14 cellular contexts compared by ENCODE assay signal in the genomic region with DNA sequence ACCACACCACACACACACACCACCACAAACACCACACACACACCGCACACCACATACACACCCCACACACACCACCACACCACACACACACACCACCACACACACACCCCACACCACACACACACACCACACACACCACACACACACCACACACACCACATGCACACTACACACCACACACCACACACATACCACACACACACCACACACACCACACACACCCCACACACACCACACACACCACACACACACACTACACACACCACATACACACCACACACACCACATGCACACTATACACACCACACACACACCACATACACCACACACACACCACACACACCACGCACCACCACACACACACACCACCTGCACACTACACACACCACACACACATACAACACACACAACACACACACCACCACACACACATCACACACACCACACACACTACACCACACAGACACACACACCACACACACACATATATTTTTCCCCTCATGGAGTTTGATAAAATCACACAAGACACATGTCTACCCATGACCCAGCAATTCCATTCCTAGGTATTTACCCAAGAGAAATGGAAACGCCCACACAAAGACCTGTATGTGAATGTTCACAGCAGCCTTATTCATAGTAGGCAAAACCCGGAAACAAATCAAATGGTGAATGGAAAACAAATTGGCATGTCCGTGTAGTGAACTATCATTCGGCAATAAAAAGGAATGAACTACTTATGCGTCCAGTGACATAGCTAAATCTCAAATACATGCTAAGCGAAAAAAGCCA. TPM values are rescaled to one million over a fixed set of nuclear protein-coding genes. Genes with fewer than 3 reads are reported as not detected.
DNase-seq lines count a peak whose midpoint lies in the region; ATAC-seq and TF ChIP-seq lines count a peak whose summit lies in the region.
"Had no signal": no experiment of that assay in that cellular context is flagged by ENCODE, and none has a peak within 500 bp of the region (broad histone marks: within the 10 kb centered on the region; RNA-seq: fewer than 3 reads in every experiment).

No MANE protein-coding gene starts in this region.

- H3K18ac ChIP-seq in IMR-90 (ENCODE audit: low read depth, low read length), result no peak overlapping the region
- no peak overlapping the region for H3K18ac ChIP-seq in trophoblast cell (ENCODE audit: low read length)

- no peak for TF ChIP-seq CTCF in IMR-90 (conservative IDR thresholded peaks at IDR 0.05; ENCODE audit: low read depth, low read length)
- TF ChIP-seq CTCF in brain (conservative IDR thresholded peaks at IDR 0.05), result no peak
- no peak for TF ChIP-seq CTCF in suprapubic skin (IDR thresholded peaks at IDR 0.05)

- H3K4me2 ChIP-seq in IMR-90 (ENCODE audit: low read depth, low read length), result no peak overlapping the region
- H3K4me2 ChIP-seq in trophoblast cell (ENCODE audit: low read length), result no peak overlapping the region
- H3K4me2 ChIP-seq: A549 had no signal

- no peaks in the 10 kb centered on the region for H3K36me3 Mint-ChIP-seq in brain

- peaks cover 37% of the 10 kb centered on the region for H3K27me3 ChIP-seq in IMR-90 (ENCODE audit: control insufficient read depth, insufficient read depth, low read length)
- no peaks in the 10 kb centered on the region for H3K27me3 ChIP-seq in trophoblast cell (ENCODE audit: insufficient read depth, low read length)
- H3K27me3 ChIP-seq in suprapubic skin, result no peaks in the 10 kb centered on the region

- POLR2A ChIA-PET in IMR-90 (lab: Charles Lee; ENCODE audit: unreplicated experiment), result no interaction called here

- H3K9me1 ChIP-seq in IMR-90 (ENCODE audit: insufficient read depth, low read length), result no peaks in the 10 kb centered on the region

- H3K14ac ChIP-seq in IMR-90 (replicated peaks; ENCODE audit: low read depth, low read length) (no peak overlapping the region), trophoblast cell (ENCODE audit: low read length) (no peak overlapping the region)

- CTCF ChIA-PET in IMR-90 (lab: Yijun Ruan, JAX), result interaction anchor here (0.6 to 1.2 kb wide), 2 partner anchors 12 to 201 kb away, joined by 3 read pairs; no protein-coding TSS in a partner anchor

- no peak overlapping the region for H3K4ac ChIP-seq in IMR-90 (ENCODE audit: low read depth, low read length)
- no peak overlapping the region for H3K4ac ChIP-seq in trophoblast cell (ENCODE audit: low read depth, low read length)

- no peak overlapping the region for H2BK120ac ChIP-seq in IMR-90 (ENCODE audit: low read depth, low read length)
- H2BK120ac ChIP-seq in trophoblast cell (ENCODE audit: insufficient read depth, low read length, poor library complexity), result no peak overlapping the region

- no peak overlapping the region for H3K4me3 Mint-ChIP-seq in brain

- in situ Hi-C loops in IMR-90 (cut with MboI; ENCODE audit: low sequenced_read_pairs), result no loop called here

- H2AFZ ChIP-seq in IMR-90 (replicated peaks; ENCODE audit: low read length, poor library complexity) (no peak overlapping the region), trophoblast cell (ENCODE audit: insufficient read depth, low read length, poor library complexity) (no peak overlapping the region)

- no peak overlapping the region for H4K5ac ChIP-seq in IMR-90 (ENCODE audit: low read depth, low read length)

- no peaks in the 10 kb centered on the region for H4K20me1 ChIP-seq in IMR-90 (ENCODE audit: insufficient read depth, low read length)

- H3K4me1 Mint-ChIP-seq in brain, result peaks cover 22% of the 10 kb centered on the region

- H3K9ac ChIP-seq in IMR-90 (ENCODE audit: low read depth, low read length), result no peak overlapping the region
- no peak overlapping the region for H3K9ac ChIP-seq in trophoblast cell (ENCODE audit: low read length)

- H4K91ac ChIP-seq in IMR-90 (ENCODE audit: insufficient read depth, low read depth, low read length) (no peak overlapping the region), trophoblast cell (ENCODE audit: low read depth, low read length) (no peak overlapping the region)

- H3K79me1 ChIP-seq in IMR-90 (ENCODE audit: low read depth in 1 of 2, low read length in 2 of 2) (no peaks in the 10 kb centered on the region), trophoblast cell (ENCODE audit: low read length) (no peaks in the 10 kb centered on the region)

- TF ChIP-seq EP300 in suprapubic skin (IDR thresholded peaks at IDR 0.05), result no peak

- TF ChIP-seq POLR2A in IMR-90 (IDR thresholded peaks at IDR 0.05; ENCODE audit: low read depth, low read length) (no peak), suprapubic skin (IDR thresholded peaks at IDR 0.05) (no peak)

- H4K8ac ChIP-seq in IMR-90 (ENCODE audit: low read depth in 2 of 2, low read length in 2 of 2) (no peak overlapping the region), trophoblast cell (ENCODE audit: low read depth, low read length) (no peak overlapping the region)

- H4K12ac ChIP-seq in trophoblast cell (ENCODE audit: low read depth, low read length), result no peak overlapping the region

- no peak overlapping the region for H2AK9ac ChIP-seq in IMR-90 (replicated peaks; ENCODE audit: low read depth, low read length, poor library complexity)

- H3K4me1 ChIP-seq in IMR-90 (ENCODE audit: control insufficient read depth, insufficient read depth, low read length), result no peaks in the 10 kb centered on the region
- H3K4me1 ChIP-seq in trophoblast cell (ENCODE audit: control insufficient read depth in 1 of 2, insufficient read depth in 2 of 2, low read length in 2 of 2), result no peaks in the 10 kb centered on the region
- H3K4me1 ChIP-seq in suprapubic skin, result peaks cover 14% of the 10 kb centered on the region

- no peak overlapping the region for H2BK12ac ChIP-seq in trophoblast cell (ENCODE audit: low read length)

- intact Hi-C loops in IMR-90 (cut with micrococcal nuclease), result no loop called here

- H3K9me3 ChIP-seq in IMR-90 (ENCODE audit: control insufficient read depth, insufficient read depth, low read length), result no peaks in the 10 kb centered on the region
- peaks cover 7% of the 10 kb centered on the region for H3K9me3 ChIP-seq in trophoblast cell (ENCODE audit: insufficient read depth, low read depth, low read length)
- H3K9me3 ChIP-seq in suprapubic skin, result no peaks in the 10 kb centered on the region
- H3K9me3 ChIP-seq: A549, prostate gland had no signal

- H2BK15ac ChIP-seq in IMR-90 (ENCODE audit: low read depth, low read length), result no peak overlapping the region

- no peak overlapping the region for H2BK20ac ChIP-seq in IMR-90 (ENCODE audit: low read depth, low read length)

- H3K27me3 Mint-ChIP-seq in brain, result peaks cover 4% of the 10 kb centered on the region

- H3K27ac Mint-ChIP-seq in brain, result peak overlapping the region in 3 of 5 experiments; percentile 8 to 58 (median 10)

- no peaks in the 10 kb centered on the region for H3K9me3 Mint-ChIP-seq in brain

- H2AK5ac ChIP-seq in IMR-90 (ENCODE audit: low read depth, low read length) (no peak overlapping the region), trophoblast cell (ENCODE audit: low read length) (no peak overlapping the region)

- H3K36me3 ChIP-seq in IMR-90 (ENCODE audit: control insufficient read depth, insufficient read depth, low read length) (no peaks in the 10 kb centered on the region), trophoblast cell (ENCODE audit: control insufficient read depth in 1 of 2, insufficient read depth in 2 of 2, low read length in 2 of 2) (no peaks in the 10 kb centered on the region), suprapubic skin (no peaks in the 10 kb centered on the region)
- H3K36me3 ChIP-seq: prostate gland had no signal

- no peak overlapping the region for H3K23ac ChIP-seq in IMR-90 (ENCODE audit: low read depth, low read length)
- H3K23ac ChIP-seq in trophoblast cell (ENCODE audit: low read length), result peak overlapping the region; percentile 18

- dilution Hi-C loops in IMR-90 (cut with HindIII; ENCODE audit: low sequenced_read_pairs, unreplicated experiment), result no loop called here

- no peak for ATAC-seq in IMR-90 (ENCODE audit: low read depth)
- no peak for ATAC-seq in GM19467 (IDR thresholded peaks at IDR 0.05; ENCODE audit: unreplicated experiment)
- ATAC-seq: A549 had no signal

- no CpG with 5 or more reads among the region's 8 CpGs for WGBS in IMR-90 (ENCODE audit: extremely low coverage in 2 of 2, insufficient read length in 1 of 2), 2 experiments
- no CpG with 5 or more reads among the region's 8 CpGs for WGBS in trophoblast cell (ENCODE audit: extremely low coverage, insufficient coverage, insufficient read length)
- WGBS in suprapubic skin, result 82% methylated on average over 8 of the region's 8 CpGs

- DNase-seq in activated CD4-positive, alpha-beta T cell treated with anti-CD3 and anti-CD28 coated beads for 4 hours, result peak; percentile 34 to 48
- no peak for DNase-seq in activated CD4-positive, alpha-beta T cell treated with anti-CD3 and anti-CD28 coated beads, Interleukin-2, amount 50 U/mL, for 1 hour
- DNase-seq in IMR-90 (no peak), trophoblast cell (no peak), suprapubic skin (ENCODE audit: low spot score in 2 of 2) (no peak), NCI-H510A (lab: John Stamatoyannopoulos, UW) (no peak)

- H3K79me2 ChIP-seq in trophoblast cell (ENCODE audit: control insufficient read depth, insufficient read depth, low read length, poor library complexity), result no peaks in the 10 kb centered on the region

- H3K4me3 ChIP-seq in IMR-90 (ENCODE audit: insufficient read depth, low read depth, low read length), result no peak overlapping the region
- peak overlapping the region; percentile 54 for H3K4me3 ChIP-seq in trophoblast cell (ENCODE audit: low read depth, low read length)
- no peak overlapping the region for H3K4me3 ChIP-seq in suprapubic skin
- H3K4me3 ChIP-seq: A549, prostate gland, SK-N-MC had no signal

- BruUV-seq in IMR-90 (replicated peaks; lab: Mats Ljungman, UMichigan), result no TSS peak

- H2BK5ac ChIP-seq in IMR-90 (ENCODE audit: low read depth, low read length, poor library complexity, severe bottlenecking) (peak overlapping the region; percentile 88), trophoblast cell (ENCODE audit: low read depth, low read length, poor library complexity) (no peak overlapping the region)

- TF ChIP-seq RAD21 in IMR-90 (IDR thresholded peaks at IDR 0.05; ENCODE audit: low read length), result no peak

- no peak overlapping the region for H3K56ac ChIP-seq in IMR-90 (ENCODE audit: extremely low read depth, insufficient read depth, low read length)

- no peak overlapping the region for H3K27ac ChIP-seq in IMR-90 (ENCODE audit: insufficient read depth, low read length)
- H3K27ac ChIP-seq in trophoblast cell (ENCODE audit: low read depth, low read length), result no peak overlapping the region
- no peak overlapping the region for H3K27ac ChIP-seq in suprapubic skin
- H3K27ac ChIP-seq: A549, prostate gland, SK-N-MC had no signal

RNA-seq across cellular contexts. Expression of a gene that starts 14.3 kb away (rescaled TPM):
- not detected in 2 replicates for total RNA-seq in IMR-90 (2012; rRNA removed)
- not detected in 2 replicates for polyA plus RNA-seq in IMR-90 (2012; rRNA removed)
- not detected in 2 replicates for polyA plus RNA-seq in IMR-90 (2012; cell fraction: cytosol; rRNA removed)
- polyA plus RNA-seq in IMR-90 (2012; cell fraction: nucleus; rRNA removed; ENCODE audit: low replicate concordance), result not detected in 2 replicates
- 0.29 TPM for polyA plus RNA-seq in brain (ENCODE audit: insufficient read depth, low read depth, low replicate concordance)
- polyA plus RNA-seq in trophoblast cell (2013), result 0.01 TPM in 1 of 2 replicates, not detected in the other
- 1 to 10 TPM in 2 of 4 donors, under 1 TPM in 1, not detected in 1; 0.96 to 1.6 (median 1.2) TPM for total RNA-seq in suprapubic skin
- total RNA-seq: LHCN-M2, NCI-H460, OCI-LY7 had no signal
- polyA plus RNA-seq: A549 had no signal

RNA-seq across cellular contexts. Expression of a gene that starts 44.6 kb away (rescaled TPM):
- total RNA-seq in IMR-90 (2012; rRNA removed) (3.2 and 3.6 TPM in 2 replicates), suprapubic skin (10 to 100 TPM; 26.4 to 36.3 (median 35.7) TPM)
- polyA plus RNA-seq in IMR-90 (2012; rRNA removed) (13.2 and 14.1 TPM in 2 replicates), brain (ENCODE audit: insufficient read depth, low read depth, low replicate concordance) (19.0 TPM)
- polyA plus RNA-seq in IMR-90 (2012; cell fraction: cytosol; rRNA removed), result 11.1 and 14.1 TPM in 2 replicates
- polyA plus RNA-seq in IMR-90 (2012; cell fraction: nucleus; rRNA removed; ENCODE audit: low replicate concordance), result 29.3 and 30.3 TPM in 2 replicates
- 26.9 and 27.6 TPM in 2 replicates for polyA plus RNA-seq in trophoblast cell (2013)

Comparison
In these comparisons a context has a peak if more than half of its experiments do, and no peak if none do; other contexts are left out.
1. DNase-seq: peak in activated CD4-positive, alpha-beta T cell treated with anti-CD3 and anti-CD28 coated beads for 4 hours (2 of 2); none in activated CD4-positive, alpha-beta T cell treated with anti-CD3 and anti-CD28 coated beads, Interleukin-2, amount 50 U/mL, for 1 hour (single experiment), IMR-90 (single experiment), trophoblast cell (0 of 2), suprapubic skin (0 of 2) and NCI-H510A (single experiment).